Comparison of ENCODE assay signal across 17 cellular contexts in genomic region chr11:117574551-117574950, GRCh38.
A peak's percentile ranks its signal among the peaks of the same experiment; 100 is the strongest.
DNase-seq lines count a peak whose midpoint lies in the region; ATAC-seq and TF ChIP-seq lines count a peak whose summit lies in the region.
"Had no signal": no experiment of that assay in that cellular context is flagged by ENCODE, and none has a peak within 500 bp of the region (broad histone marks: within the 10 kb centered on the region; RNA-seq: fewer than 3 reads in every experiment).

No MANE protein-coding gene starts in this region.

- no peak for ATAC-seq in upper lobe of right lung

- no peak overlapping the region for H3K9ac ChIP-seq in neuronal stem cell (ENCODE audit: low read depth, low read length, poor library complexity)
- H3K9ac ChIP-seq: GM23248 had no signal

- H3K27me3 ChIP-seq in layer of hippocampus (ENCODE audit: control insufficient read depth, insufficient read depth, low read length) (no peaks in the 10 kb centered on the region), neuronal stem cell (ENCODE audit: control insufficient read depth in 3 of 3, insufficient read depth in 3 of 3, low read depth in 1 of 3, low read length in 3 of 3) (peaks cover 0 to 11% (median 0%) of the 10 kb centered on the region in 3 experiments), sigmoid colon (no peaks in the 10 kb centered on the region), upper lobe of right lung (no peaks in the 10 kb centered on the region)

- H3K4me2 ChIP-seq in neuronal stem cell (ENCODE audit: insufficient read depth, low read length, poor library complexity, severe bottlenecking): no peak overlapping the region

- no peak overlapping the region for H3K14ac ChIP-seq in neuronal stem cell (ENCODE audit: low read length)

- H2BK5ac ChIP-seq in neuronal stem cell (ENCODE audit: low read length): no peak overlapping the region

- H3K36me3 ChIP-seq in neuronal stem cell (replicated peaks in 1 of 2; ENCODE audit: control insufficient read depth in 2 of 2, insufficient read depth in 2 of 2, low read length in 2 of 2) (no peaks in the 10 kb centered on the region), sigmoid colon (no peaks in the 10 kb centered on the region), upper lobe of right lung (no peaks in the 10 kb centered on the region)

- H4K8ac ChIP-seq in neuronal stem cell (ENCODE audit: low read depth, low read length): no peak overlapping the region

- H3K4me3 ChIP-seq in neuronal stem cell (ENCODE audit: low read length in 2 of 2) (no peak overlapping the region), sigmoid colon (no peak overlapping the region), upper lobe of right lung (no peak overlapping the region)
- H3K4me3 ChIP-seq: GM23248 had no signal

- H3K79me1 ChIP-seq in neuronal stem cell (ENCODE audit: low read depth, low read length): no peaks in the 10 kb centered on the region

- H3K4me1 ChIP-seq in neuronal stem cell (ENCODE audit: control insufficient read depth in 2 of 2, insufficient read depth in 1 of 2, low read depth in 1 of 2, low read length in 2 of 2): no peaks in the 10 kb centered on the region
- no peaks in the 10 kb centered on the region for H3K4me1 ChIP-seq in sigmoid colon
- no peaks in the 10 kb centered on the region for H3K4me1 ChIP-seq in upper lobe of right lung

- TF ChIP-seq EP300 in sigmoid colon (IDR thresholded peaks at IDR 0.05): no peak

- H2BK12ac ChIP-seq in neuronal stem cell (ENCODE audit: low read length): no peak overlapping the region

- H3K9me3 ChIP-seq in neuronal stem cell (replicated peaks in 1 of 2; ENCODE audit: control insufficient read depth in 2 of 2, insufficient read depth in 1 of 2, low read depth in 1 of 2, low read length in 2 of 2) (no peaks in the 10 kb centered on the region), sigmoid colon (no peaks in the 10 kb centered on the region), upper lobe of right lung (no peaks in the 10 kb centered on the region)

- intact Hi-C loops in sigmoid colon (cut with DNase I) (no loop called here), upper lobe of right lung (cut with DNase I) (no loop called here)

- no peak overlapping the region for H2AFZ ChIP-seq in neuronal stem cell (ENCODE audit: low read length)
- H2AFZ ChIP-seq: GM23248 had no signal

- TF ChIP-seq CTCF in sigmoid colon (IDR thresholded peaks at IDR 0.05): no peak
- no peak for TF ChIP-seq CTCF in upper lobe of right lung (IDR thresholded peaks at IDR 0.05)

- H2BK120ac ChIP-seq in neuronal stem cell (ENCODE audit: low read depth, low read length): no peak overlapping the region

- no peak for TF ChIP-seq POLR2A in sigmoid colon (IDR thresholded peaks at IDR 0.05)

- no CpG with 5 or more reads among the region's 3 CpGs for WGBS in neuronal stem cell (ENCODE audit: extremely low coverage in 2 of 2, insufficient read length in 2 of 2, insufficient replicate concordance in 1 of 2), 2 donors
- 93 to 95% methylated on average over 3 of the region's 3 CpGs for WGBS in sigmoid colon, 2 donors

- DNase-seq in neuronal stem cell (ENCODE audit: low spot score) (no peak), sigmoid colon (peak; percentile 32), upper lobe of right lung (peak; percentile 42), NCI-H1436 treated with DMSO at 0.1 percent for 48 hours (lab: John Stamatoyannopoulos, UW) (no peak), KG1 (lab: John Stamatoyannopoulos, UW) (no peak)
- no peak for DNase-seq in activated CD4-positive, CD25-positive, alpha-beta regulatory T cell treated with anti-CD3 and anti-CD28 coated beads, Interleukin-2, amount 50 U/mL, for 72 hours
- DNase-seq: C1 segment of cervical spinal cord; Calu3; CD4-positive, alpha-beta memory T cell; COR-L47; DMS53; DMS79 treated with DMSO at 0.1 percent for 48 hours; GF-D8; GM23248; H7; HCEC 1CT had no signal

- peak overlapping the region; percentile 32 for H2AK5ac ChIP-seq in neuronal stem cell (ENCODE audit: low read depth, low read length)

- no peak overlapping the region for H2BK15ac ChIP-seq in neuronal stem cell (ENCODE audit: low read length)

- no peak overlapping the region for H3K23ac ChIP-seq in neuronal stem cell (ENCODE audit: low read depth, low read length, poor library complexity)

- H3K4ac ChIP-seq in neuronal stem cell (ENCODE audit: low read length): no peak overlapping the region

- H3K27ac ChIP-seq in layer of hippocampus (ENCODE audit: low read depth, low read length) (peak overlapping the region; percentile 46), neuronal stem cell (replicated peaks; ENCODE audit: low read length) (no peak overlapping the region), sigmoid colon (no peak overlapping the region), upper lobe of right lung (no peak overlapping the region)
- H3K27ac ChIP-seq: GM23248 had no signal

- peak overlapping the region; percentile 41 for H4K91ac ChIP-seq in neuronal stem cell (ENCODE audit: low read depth, low read length, poor library complexity)

- H3K18ac ChIP-seq in neuronal stem cell (ENCODE audit: low read length): no peak overlapping the region

Comparison
In these comparisons a context has a peak if more than half of its experiments do, and no peak if none do; other contexts are left out.
1. DNase-seq: peak in sigmoid colon (single experiment) and upper lobe of right lung (single experiment); none in neuronal stem cell (single experiment), activated CD4-positive, CD25-positive, alpha-beta regulatory T cell treated with anti-CD3 and anti-CD28 coated beads, Interleukin-2, amount 50 U/mL, for 72 hours (single experiment), NCI-H1436 treated with DMSO at 0.1 percent for 48 hours (single experiment) and KG1 (single experiment).